ENCODE assay signal across 3 cellular contexts in the genomic region with DNA sequence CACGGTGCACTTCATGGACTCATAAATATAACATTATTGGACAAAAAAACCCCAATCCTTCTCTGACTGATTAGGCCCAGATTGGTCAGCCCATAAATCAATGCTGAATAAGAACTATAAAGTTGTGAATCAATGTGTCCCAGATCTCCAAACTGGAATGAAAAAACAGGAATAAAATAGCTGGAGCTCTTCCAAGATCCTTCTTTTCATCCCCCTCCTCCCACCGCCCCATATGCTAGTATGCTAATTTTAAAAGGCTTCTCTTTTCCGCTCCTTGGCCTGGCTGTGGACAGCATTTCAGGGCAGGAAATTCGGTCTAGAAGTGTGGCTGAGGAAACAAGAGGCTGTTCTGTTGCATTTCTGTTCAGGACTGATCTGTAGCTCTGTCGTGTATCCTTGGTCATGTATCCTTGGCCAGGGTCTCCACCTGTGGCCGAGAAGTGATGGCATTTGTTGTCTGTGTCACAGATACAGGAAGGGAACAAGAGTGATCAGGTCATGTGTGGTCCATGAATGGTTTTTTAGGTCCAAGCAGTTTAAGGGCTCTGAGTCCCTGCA.
TF ChIP-seq lines count a peak whose summit lies in the region.

No MANE protein-coding gene starts in this region.

TF ChIP-seq in SK-N-SH, 30 proteins besides CTCF, POLR2A, EP300 and RAD21:
- TF ChIP-seq, protein P1, sequence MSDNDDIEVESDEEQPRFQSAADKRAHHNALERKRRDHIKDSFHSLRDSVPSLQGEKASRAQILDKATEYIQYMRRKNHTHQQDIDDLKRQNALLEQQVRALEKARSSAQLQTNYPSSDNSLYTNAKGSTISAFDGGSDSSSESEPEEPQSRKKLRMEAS (IDR thresholded peaks at IDR 0.05; ENCODE audit: low read depth) = no peak
- TF ChIP-seq SMC3 (IDR thresholded peaks at IDR 0.05; ENCODE audit: low read depth, low read length) (no peak), FOXJ3 (CRISPR knock-in tag; IDR thresholded peaks at IDR 0.05) (no peak), MXI1 (IDR thresholded peaks at IDR 0.05; ENCODE audit: low read depth, low read length) (no peak), TAF1 (IDR thresholded peaks at IDR 0.05; ENCODE audit: borderline replicate concordance, low read depth, low read length) (no peak), GATA2 (CRISPR knock-in tag; IDR thresholded peaks at IDR 0.05) (no peak), MEF2A (IDR thresholded peaks at IDR 0.05; ENCODE audit: borderline replicate concordance, low read depth) (no peak), YY1 (IDR thresholded peaks at IDR 0.05; ENCODE audit: low read depth) (no peak)
- TF ChIP-seq, protein P2, sequence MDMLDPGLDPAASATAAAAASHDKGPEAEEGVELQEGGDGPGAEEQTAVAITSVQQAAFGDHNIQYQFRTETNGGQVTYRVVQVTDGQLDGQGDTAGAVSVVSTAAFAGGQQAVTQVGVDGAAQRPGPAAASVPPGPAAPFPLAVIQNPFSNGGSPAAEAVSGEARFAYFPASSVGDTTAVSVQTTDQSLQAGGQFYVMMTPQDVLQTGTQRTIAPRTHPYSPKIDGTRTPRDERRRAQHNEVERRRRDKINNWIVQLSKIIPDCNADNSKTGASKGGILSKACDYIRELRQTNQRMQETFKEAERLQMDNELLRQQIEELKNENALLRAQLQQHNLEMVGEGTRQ (IDR thresholded peaks at IDR 0.05; ENCODE audit: borderline replicate concordance, low read depth, low read length) = no peak
- TF ChIP-seq, protein P3, sequence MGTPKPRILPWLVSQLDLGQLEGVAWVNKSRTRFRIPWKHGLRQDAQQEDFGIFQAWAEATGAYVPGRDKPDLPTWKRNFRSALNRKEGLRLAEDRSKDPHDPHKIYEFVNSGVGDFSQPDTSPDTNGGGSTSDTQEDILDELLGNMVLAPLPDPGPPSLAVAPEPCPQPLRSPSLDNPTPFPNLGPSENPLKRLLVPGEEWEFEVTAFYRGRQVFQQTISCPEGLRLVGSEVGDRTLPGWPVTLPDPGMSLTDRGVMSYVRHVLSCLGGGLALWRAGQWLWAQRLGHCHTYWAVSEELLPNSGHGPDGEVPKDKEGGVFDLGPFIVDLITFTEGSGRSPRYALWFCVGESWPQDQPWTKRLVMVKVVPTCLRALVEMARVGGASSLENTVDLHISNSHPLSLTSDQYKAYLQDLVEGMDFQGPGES (IDR thresholded peaks at IDR 0.05; ENCODE audit: low read depth, low read length) = no peak
- TF ChIP-seq, protein P4, sequence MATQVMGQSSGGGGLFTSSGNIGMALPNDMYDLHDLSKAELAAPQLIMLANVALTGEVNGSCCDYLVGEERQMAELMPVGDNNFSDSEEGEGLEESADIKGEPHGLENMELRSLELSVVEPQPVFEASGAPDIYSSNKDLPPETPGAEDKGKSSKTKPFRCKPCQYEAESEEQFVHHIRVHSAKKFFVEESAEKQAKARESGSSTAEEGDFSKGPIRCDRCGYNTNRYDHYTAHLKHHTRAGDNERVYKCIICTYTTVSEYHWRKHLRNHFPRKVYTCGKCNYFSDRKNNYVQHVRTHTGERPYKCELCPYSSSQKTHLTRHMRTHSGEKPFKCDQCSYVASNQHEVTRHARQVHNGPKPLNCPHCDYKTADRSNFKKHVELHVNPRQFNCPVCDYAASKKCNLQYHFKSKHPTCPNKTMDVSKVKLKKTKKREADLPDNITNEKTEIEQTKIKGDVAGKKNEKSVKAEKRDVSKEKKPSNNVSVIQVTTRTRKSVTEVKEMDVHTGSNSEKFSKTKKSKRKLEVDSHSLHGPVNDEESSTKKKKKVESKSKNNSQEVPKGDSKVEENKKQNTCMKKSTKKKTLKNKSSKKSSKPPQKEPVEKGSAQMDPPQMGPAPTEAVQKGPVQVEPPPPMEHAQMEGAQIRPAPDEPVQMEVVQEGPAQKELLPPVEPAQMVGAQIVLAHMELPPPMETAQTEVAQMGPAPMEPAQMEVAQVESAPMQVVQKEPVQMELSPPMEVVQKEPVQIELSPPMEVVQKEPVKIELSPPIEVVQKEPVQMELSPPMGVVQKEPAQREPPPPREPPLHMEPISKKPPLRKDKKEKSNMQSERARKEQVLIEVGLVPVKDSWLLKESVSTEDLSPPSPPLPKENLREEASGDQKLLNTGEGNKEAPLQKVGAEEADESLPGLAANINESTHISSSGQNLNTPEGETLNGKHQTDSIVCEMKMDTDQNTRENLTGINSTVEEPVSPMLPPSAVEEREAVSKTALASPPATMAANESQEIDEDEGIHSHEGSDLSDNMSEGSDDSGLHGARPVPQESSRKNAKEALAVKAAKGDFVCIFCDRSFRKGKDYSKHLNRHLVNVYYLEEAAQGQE (IDR thresholded peaks at IDR 0.05; ENCODE audit: low read depth, low read length) = no peak

TF ChIP-seq in SK-N-SH treated with all-trans-retinoic acid at 6 μM for 48 hours, 23 proteins besides CTCF, POLR2A, EP300 and RAD21 (continued from another document):
- TF ChIP-seq PPARA (CRISPR knock-in tag; IDR thresholded peaks at IDR 0.05; ENCODE audit: borderline replicate concordance) (no peak), OSR1 (CRISPR knock-in tag; IDR thresholded peaks at IDR 0.05) (no peak), CSDC2 (CRISPR knock-in tag; IDR thresholded peaks at IDR 0.05) (no peak), SNAI2 (CRISPR knock-in tag; IDR thresholded peaks at IDR 0.05) (no peak), ZNF565 (CRISPR knock-in tag; conservative IDR thresholded peaks at IDR 0.05; ENCODE audit: low read depth) (no peak), GLIS3 (CRISPR knock-in tag; IDR thresholded peaks at IDR 0.05) (no peak), ZNF70 (CRISPR knock-in tag; IDR thresholded peaks at IDR 0.05) (no peak)
- TF ChIP-seq, protein P5, sequence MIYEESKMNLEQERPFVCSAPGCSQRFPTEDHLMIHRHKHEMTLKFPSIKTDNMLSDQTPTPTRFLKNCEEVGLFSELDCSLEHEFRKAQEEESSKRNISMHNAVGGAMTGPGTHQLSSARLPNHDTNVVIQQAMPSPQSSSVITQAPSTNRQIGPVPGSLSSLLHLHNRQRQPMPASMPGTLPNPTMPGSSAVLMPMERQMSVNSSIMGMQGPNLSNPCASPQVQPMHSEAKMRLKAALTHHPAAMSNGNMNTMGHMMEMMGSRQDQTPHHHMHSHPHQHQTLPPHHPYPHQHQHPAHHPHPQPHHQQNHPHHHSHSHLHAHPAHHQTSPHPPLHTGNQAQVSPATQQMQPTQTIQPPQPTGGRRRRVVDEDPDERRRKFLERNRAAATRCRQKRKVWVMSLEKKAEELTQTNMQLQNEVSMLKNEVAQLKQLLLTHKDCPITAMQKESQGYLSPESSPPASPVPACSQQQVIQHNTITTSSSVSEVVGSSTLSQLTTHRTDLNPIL (CRISPR knock-in tag; IDR thresholded peaks at IDR 0.05; ENCODE audit: low read depth) = no peak
- TF ChIP-seq, protein P6, sequence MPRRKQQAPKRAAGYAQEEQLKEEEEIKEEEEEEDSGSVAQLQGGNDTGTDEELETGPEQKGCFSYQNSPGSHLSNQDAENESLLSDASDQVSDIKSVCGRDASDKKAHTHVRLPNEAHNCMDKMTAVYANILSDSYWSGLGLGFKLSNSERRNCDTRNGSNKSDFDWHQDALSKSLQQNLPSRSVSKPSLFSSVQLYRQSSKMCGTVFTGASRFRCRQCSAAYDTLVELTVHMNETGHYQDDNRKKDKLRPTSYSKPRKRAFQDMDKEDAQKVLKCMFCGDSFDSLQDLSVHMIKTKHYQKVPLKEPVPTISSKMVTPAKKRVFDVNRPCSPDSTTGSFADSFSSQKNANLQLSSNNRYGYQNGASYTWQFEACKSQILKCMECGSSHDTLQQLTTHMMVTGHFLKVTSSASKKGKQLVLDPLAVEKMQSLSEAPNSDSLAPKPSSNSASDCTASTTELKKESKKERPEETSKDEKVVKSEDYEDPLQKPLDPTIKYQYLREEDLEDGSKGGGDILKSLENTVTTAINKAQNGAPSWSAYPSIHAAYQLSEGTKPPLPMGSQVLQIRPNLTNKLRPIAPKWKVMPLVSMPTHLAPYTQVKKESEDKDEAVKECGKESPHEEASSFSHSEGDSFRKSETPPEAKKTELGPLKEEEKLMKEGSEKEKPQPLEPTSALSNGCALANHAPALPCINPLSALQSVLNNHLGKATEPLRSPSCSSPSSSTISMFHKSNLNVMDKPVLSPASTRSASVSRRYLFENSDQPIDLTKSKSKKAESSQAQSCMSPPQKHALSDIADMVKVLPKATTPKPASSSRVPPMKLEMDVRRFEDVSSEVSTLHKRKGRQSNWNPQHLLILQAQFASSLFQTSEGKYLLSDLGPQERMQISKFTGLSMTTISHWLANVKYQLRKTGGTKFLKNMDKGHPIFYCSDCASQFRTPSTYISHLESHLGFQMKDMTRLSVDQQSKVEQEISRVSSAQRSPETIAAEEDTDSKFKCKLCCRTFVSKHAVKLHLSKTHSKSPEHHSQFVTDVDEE (CRISPR knock-in tag; IDR thresholded peaks at IDR 0.05) = no peak
- TF ChIP-seq, protein P7, sequence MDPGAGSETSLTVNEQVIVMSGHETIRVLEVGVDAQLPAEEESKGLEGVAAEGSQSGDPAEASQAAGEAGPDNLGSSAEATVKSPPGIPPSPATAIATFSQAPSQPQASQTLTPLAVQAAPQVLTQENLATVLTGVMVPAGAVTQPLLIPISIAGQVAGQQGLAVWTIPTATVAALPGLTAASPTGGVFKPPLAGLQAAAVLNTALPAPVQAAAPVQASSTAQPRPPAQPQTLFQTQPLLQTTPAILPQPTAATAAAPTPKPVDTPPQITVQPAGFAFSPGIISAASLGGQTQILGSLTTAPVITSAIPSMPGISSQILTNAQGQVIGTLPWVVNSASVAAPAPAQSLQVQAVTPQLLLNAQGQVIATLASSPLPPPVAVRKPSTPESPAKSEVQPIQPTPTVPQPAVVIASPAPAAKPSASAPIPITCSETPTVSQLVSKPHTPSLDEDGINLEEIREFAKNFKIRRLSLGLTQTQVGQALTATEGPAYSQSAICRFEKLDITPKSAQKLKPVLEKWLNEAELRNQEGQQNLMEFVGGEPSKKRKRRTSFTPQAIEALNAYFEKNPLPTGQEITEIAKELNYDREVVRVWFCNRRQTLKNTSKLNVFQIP (CRISPR knock-in tag; IDR thresholded peaks at IDR 0.05; ENCODE audit: borderline replicate concordance, low read depth) = no peak

TF ChIP-seq in endothelial cell of umbilical vein, 7 proteins besides CTCF, POLR2A, EP300 and RAD21 (continued from another document):
- TF ChIP-seq POLR2AphosphoS5 (IDR thresholded peaks at IDR 0.05; ENCODE audit: insufficient read depth, low read depth, low read length) (no peak), EZH2 (IDR thresholded peaks at IDR 0.05; ENCODE audit: borderline replicate concordance, low read depth, low read length, severe bottlenecking) (no peak), GATA2 (IDR thresholded peaks at IDR 0.05; ENCODE audit: insufficient read depth, insufficient read length, low read depth, low read length) (no peak), FOS (IDR thresholded peaks at IDR 0.05; ENCODE audit: borderline replicate concordance, insufficient read depth, low read length) (no peak), JUN (IDR thresholded peaks at IDR 0.05; ENCODE audit: borderline replicate concordance, insufficient read depth, insufficient read length, low read depth) (no peak)
- TF ChIP-seq, protein P1 (IDR thresholded peaks at IDR 0.05; ENCODE audit: insufficient read depth, insufficient read length) = no peak
